2 cellular contexts compared by ENCODE assay signal in the genomic region with DNA sequence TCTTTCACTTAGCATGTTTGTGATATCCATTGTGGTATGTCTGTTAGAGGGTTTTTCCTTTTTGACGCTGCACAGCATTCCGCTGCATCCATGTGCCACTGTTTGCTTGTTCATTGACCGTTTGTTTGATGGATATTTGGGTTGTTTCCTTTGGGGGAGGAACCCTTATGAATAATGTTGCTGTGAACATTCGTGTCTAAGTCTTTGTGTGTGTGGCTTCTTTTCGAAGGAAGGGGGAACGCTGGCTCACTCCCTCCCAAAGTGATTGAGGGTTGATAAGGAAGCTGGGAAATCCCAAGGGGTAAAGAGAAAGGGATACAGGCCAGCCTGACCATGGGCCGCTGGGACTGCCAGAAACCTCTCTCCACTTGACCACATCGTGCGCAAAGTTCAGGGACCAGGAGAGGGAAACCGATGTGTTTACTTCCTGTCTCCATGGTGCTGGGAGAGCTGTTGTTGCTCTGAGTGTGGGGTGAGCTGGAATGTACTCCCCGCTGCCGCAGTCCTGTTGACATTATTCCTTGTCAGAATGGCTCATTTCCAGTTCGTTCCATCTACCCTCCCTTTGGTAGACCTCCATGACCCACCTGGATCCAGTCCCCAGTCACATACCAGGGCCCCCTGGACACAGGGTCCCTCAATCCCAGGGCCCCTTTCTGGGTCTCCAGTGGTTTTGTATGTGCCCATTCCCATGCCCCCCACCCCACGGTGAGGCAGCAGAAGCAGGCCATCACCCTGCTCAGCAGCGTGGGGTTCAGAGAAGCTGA.
TF ChIP-seq lines count a peak whose summit lies in the region.

No MANE protein-coding gene starts in this region.

TF ChIP-seq in PFSK-1, 5 proteins besides CTCF, POLR2A, EP300 and RAD21:
- no peak for TF ChIP-seq TAF1 (IDR thresholded peaks at IDR 0.05; ENCODE audit: borderline replicate concordance, insufficient read depth, low read length)
- TF ChIP-seq POLR2AphosphoS5 (IDR thresholded peaks at IDR 0.05; ENCODE audit: low read depth, low read length), result no peak
- TF ChIP-seq FOXP2 (optimal IDR thresholded peaks at IDR 0.05; ENCODE audit: borderline replicate concordance, extremely low read depth, extremely low read length, insufficient read depth), result peak; percentile 89

TF ChIP-seq in H1, 55 proteins besides CTCF, POLR2A, EP300 and RAD21:
- TF ChIP-seq SRF (IDR thresholded peaks at IDR 0.05; ENCODE audit: low read depth, low read length), result no peak
- TF ChIP-seq PHF8 (conservative IDR thresholded peaks at IDR 0.05; ENCODE audit: low read depth, low read length), result no peak
- no peak for TF ChIP-seq CBX8 (IDR thresholded peaks at IDR 0.05; ENCODE audit: borderline replicate concordance, low read depth, low read length)
- TF ChIP-seq CREB1 (IDR thresholded peaks at IDR 0.05), result no peak
- TF ChIP-seq TEAD4 (IDR thresholded peaks at IDR 0.05; ENCODE audit: low read depth, low read length), result peak; percentile 58; the same call in 1 of the 2 replicates
- TF ChIP-seq RFX5 (IDR thresholded peaks at IDR 0.05; ENCODE audit: borderline replicate concordance, low read depth, low read length), result no peak
- TF ChIP-seq SP1 (IDR thresholded peaks at IDR 0.05; ENCODE audit: low read depth, low read length), result no peak
